ENCODE assay signal across 11 cellular contexts in genomic region chr17:28675980-28676379, GRCh38. TPM values are rescaled to one million over a fixed set of nuclear protein-coding genes. Genes with fewer than 3 reads are reported as not detected.
DNase-seq lines count a peak whose midpoint lies in the region; ATAC-seq and TF ChIP-seq lines count a peak whose summit lies in the region.
"Had no signal": no experiment of that assay in that cellular context is flagged by ENCODE, and none has a peak within 500 bp of the region (broad histone marks: within the 10 kb centered on the region; RNA-seq: fewer than 3 reads in every experiment).

No MANE protein-coding gene starts in this region.

- no peak overlapping the region for H3K14ac ChIP-seq in H9 (ENCODE audit: insufficient read depth, low read length)

- no peak overlapping the region for H2BK12ac ChIP-seq in H9 (ENCODE audit: insufficient read length, low read depth, low read length)

- H3K4me2 ChIP-seq in H9 (ENCODE audit: insufficient read depth, insufficient read length, low read length) (no peak overlapping the region), smooth muscle cell (no peak overlapping the region)

- H3F3A ChIP-seq in smooth muscle cell (ENCODE audit: low read depth): no peaks in the 10 kb centered on the region

- H2BK5ac ChIP-seq in H9 (ENCODE audit: insufficient read length, low read length): no peak overlapping the region

- no peak overlapping the region for H2BK20ac ChIP-seq in H9 (ENCODE audit: low read depth, low read length, poor library complexity, severe bottlenecking)

- H3K56ac ChIP-seq in H9 (ENCODE audit: insufficient read length, low read depth, low read length): no peak overlapping the region

- no peak overlapping the region for H4K8ac ChIP-seq in H9 (replicated peaks; ENCODE audit: insufficient read length, low read depth, low read length)

- no peaks in the 10 kb centered on the region for H3K9me3 Mint-ChIP-seq in CD8-positive, alpha-beta T cell
- H3K9me3 Mint-ChIP-seq in H9: no peaks in the 10 kb centered on the region
- H3K9me3 Mint-ChIP-seq: stimulated activated memory B cell treated with anti-CD40 and anti-IgM and Interleukin-4, amounts not matched to agents 10 μg/mL and 1 μg/mL and 100 μg/mL, for 72 hours had no signal

- no peak overlapping the region for H4K5ac ChIP-seq in H9 (ENCODE audit: insufficient read length, low read depth, low read length)

- CTCF ChIA-PET in CD8-positive, alpha-beta T cell (lab: Charles Lee): interaction anchor here (0.8 to 2.2 kb wide), 7 partner anchors 11 to 289 kb away, joined by 3 to 11 read pairs (median 4); partner anchors contain the start of gene BLTP2

- no peak overlapping the region for H3K27ac Mint-ChIP-seq in CD8-positive, alpha-beta T cell
- H3K27ac Mint-ChIP-seq in H9: no peak overlapping the region; a peak in 1 of 7 replicates
- H3K27ac Mint-ChIP-seq: stimulated activated memory B cell treated with anti-CD40 and anti-IgM and Interleukin-4, amounts not matched to agents 10 μg/mL and 1 μg/mL and 100 μg/mL, for 72 hours had no signal

- no peak overlapping the region for H3K4ac ChIP-seq in H9 (ENCODE audit: low read depth, low read length)

- ATAC-seq in CD8-positive, alpha-beta T cell: peak; percentile 59
- ATAC-seq in RWPE2 (ENCODE audit: low read depth): peak; percentile 71
- ATAC-seq in GM18502 (IDR thresholded peaks at IDR 0.05; ENCODE audit: poor library complexity, unreplicated experiment): no peak
- ATAC-seq: stimulated activated memory B cell treated with anti-CD40 and anti-IgM and Interleukin-4, amounts not matched to agents 10 μg/mL and 1 μg/mL and 100 μg/mL, for 72 hours had no signal

- H2AFZ ChIP-seq in H9 (ENCODE audit: low read length) (no peak overlapping the region), smooth muscle cell (ENCODE audit: low read depth) (no peak overlapping the region)

- H3K4me3 Mint-ChIP-seq in CD8-positive, alpha-beta T cell: no peak overlapping the region
- no peak overlapping the region for H3K4me3 Mint-ChIP-seq in H9
- H3K4me3 Mint-ChIP-seq: stimulated activated memory B cell treated with anti-CD40 and anti-IgM and Interleukin-4, amounts not matched to agents 10 μg/mL and 1 μg/mL and 100 μg/mL, for 72 hours had no signal

- no peak overlapping the region for H3K4me3 ChIP-seq in CD8-positive, alpha-beta T cell (ENCODE audit: low read depth, low read length)
- H3K4me3 ChIP-seq in RWPE2 (ENCODE audit: severe bottlenecking) (no peak overlapping the region), smooth muscle cell (no peak overlapping the region)

- no peak overlapping the region for H3K18ac ChIP-seq in H9 (ENCODE audit: insufficient read length, low read depth, low read length)

- no peak overlapping the region for H3K23ac ChIP-seq in H9 (ENCODE audit: insufficient read length, low read depth, low read length)

- no peaks in the 10 kb centered on the region for H3K4me1 ChIP-seq in CD8-positive, alpha-beta T cell (ENCODE audit: insufficient read depth, low read length)
- no peaks in the 10 kb centered on the region for H3K4me1 ChIP-seq in H9 (ENCODE audit: insufficient read depth, low read length)
- no peaks in the 10 kb centered on the region for H3K4me1 ChIP-seq in RWPE2 (ENCODE audit: insufficient read depth, poor library complexity, severe bottlenecking)
- H3K4me1 ChIP-seq in smooth muscle cell (ENCODE audit: low read depth): no peaks in the 10 kb centered on the region

- POLR2A ChIA-PET in CD8-positive, alpha-beta T cell (lab: Charles Lee): interaction anchor here (1.3 kb wide), 1 partner anchor 35 kb away, joined by 3 read pairs; no protein-coding TSS in a partner anchor

- no peak overlapping the region for H3K9ac ChIP-seq in H9 (ENCODE audit: extremely low read depth, insufficient read length, low read length)
- no peak overlapping the region for H3K9ac ChIP-seq in smooth muscle cell (ENCODE audit: low read depth)

- H3K4me1 Mint-ChIP-seq in CD8-positive, alpha-beta T cell (ENCODE audit: low read depth): peaks cover 3% of the 10 kb centered on the region
- H3K4me1 Mint-ChIP-seq in H9: no peaks in the 10 kb centered on the region
- H3K4me1 Mint-ChIP-seq: stimulated activated memory B cell treated with anti-CD40 and anti-IgM and Interleukin-4, amounts not matched to agents 10 μg/mL and 1 μg/mL and 100 μg/mL, for 72 hours had no signal

- H4K20me1 ChIP-seq in H9 (ENCODE audit: control insufficient read depth, insufficient read depth, insufficient read length) (no peaks in the 10 kb centered on the region), smooth muscle cell (ENCODE audit: low read depth) (peaks cover 17% of the 10 kb centered on the region)

- H2BK15ac ChIP-seq in H9 (ENCODE audit: low read depth, low read length): no peak overlapping the region

- H3K23me2 ChIP-seq in H9 (ENCODE audit: insufficient read length, low read depth, low read length, poor library complexity, severe bottlenecking): no peaks in the 10 kb centered on the region

- H3K9me3 ChIP-seq in CD8-positive, alpha-beta T cell (ENCODE audit: low read length): no peaks in the 10 kb centered on the region
- H3K9me3 ChIP-seq in H9 (ENCODE audit: control insufficient read depth, low read depth, low read length): no peaks in the 10 kb centered on the region
- H3K9me3 ChIP-seq in RWPE2 (ENCODE audit: severe bottlenecking): no peaks in the 10 kb centered on the region
- no peaks in the 10 kb centered on the region for H3K9me3 ChIP-seq in smooth muscle cell (replicated peaks; ENCODE audit: low read depth)

- H3T11ph ChIP-seq in H9 (ENCODE audit: low read length): no peak overlapping the region

- peaks cover 85% of the 10 kb centered on the region for H3K36me3 Mint-ChIP-seq in CD8-positive, alpha-beta T cell
- H3K36me3 Mint-ChIP-seq in H9 (ENCODE audit: insufficient read depth in 1 of 3, low read depth in 3 of 3): peaks cover 53 to 94% (median 85%) of the 10 kb centered on the region in 3 experiments; a peak in 6 of 7 replicates

- H2AK5ac ChIP-seq in H9 (ENCODE audit: insufficient read length, low read length): no peak overlapping the region

- H3K79me1 ChIP-seq in H9 (ENCODE audit: insufficient read depth, low read depth, low read length, poor library complexity, severe bottlenecking): no peaks in the 10 kb centered on the region

- H3K79me2 ChIP-seq in H9 (ENCODE audit: insufficient read depth, low read length): no peaks in the 10 kb centered on the region
- peaks cover 11% of the 10 kb centered on the region for H3K79me2 ChIP-seq in smooth muscle cell (ENCODE audit: low read depth)

- H3K36me3 ChIP-seq in CD8-positive, alpha-beta T cell (ENCODE audit: insufficient read depth, low read length): peaks cover 77% of the 10 kb centered on the region
- H3K36me3 ChIP-seq in RWPE2 (ENCODE audit: low read depth) (peaks cover 97% of the 10 kb centered on the region), smooth muscle cell (ENCODE audit: low read depth) (peaks cover 55% of the 10 kb centered on the region)

- no peak overlapping the region for H4K91ac ChIP-seq in H9 (ENCODE audit: insufficient read length, low read depth, low read length)

- no peak for DNase-seq in CD8-positive, alpha-beta T cell
- DNase-seq in H9 (no peak), RWPE2 (ENCODE audit: low spot score) (no peak), iPS-NIHi7 (ENCODE audit: extremely low spot score) (peak; percentile 44), posterior cingulate gyrus (no peak), DMS114 treated with DMSO at 0.1 percent for 48 hours (lab: John Stamatoyannopoulos, UW; ENCODE audit: unreplicated experiment) (no peak), smooth muscle cell (lab: John Stamatoyannopoulos, UW; ENCODE audit: unreplicated experiment) (no peak)
- DNase-seq: activated CD4-positive, alpha-beta T cell treated with anti-CD3 and anti-CD28 coated beads, Interleukin-2, amount 50 U/mL, for 1 hour; NCI-H2081 had no signal

- H3K27me3 Mint-ChIP-seq in CD8-positive, alpha-beta T cell (ENCODE audit: low read depth): no peaks in the 10 kb centered on the region
- no peaks in the 10 kb centered on the region for H3K27me3 Mint-ChIP-seq in H9 (ENCODE audit: low read depth)
- H3K27me3 Mint-ChIP-seq: stimulated activated memory B cell treated with anti-CD40 and anti-IgM and Interleukin-4, amounts not matched to agents 10 μg/mL and 1 μg/mL and 100 μg/mL, for 72 hours had no signal

- H2BK120ac ChIP-seq in H9 (ENCODE audit: low read depth, low read length, poor library complexity, severe bottlenecking): no peak overlapping the region

- no peaks in the 10 kb centered on the region for H3K27me3 ChIP-seq in CD8-positive, alpha-beta T cell (ENCODE audit: insufficient read depth, low read length)
- H3K27me3 ChIP-seq in H9 (ENCODE audit: insufficient read depth, low read length): no peaks in the 10 kb centered on the region
- H3K27me3 ChIP-seq in RWPE2 (ENCODE audit: insufficient read depth, poor library complexity, severe bottlenecking): no peaks in the 10 kb centered on the region
- H3K27me3 ChIP-seq in smooth muscle cell (ENCODE audit: low read depth): no peaks in the 10 kb centered on the region

- intact Hi-C loops in CD8-positive, alpha-beta T cell (cut with DNase I, micrococcal nuclease): loop anchor here in 1 of 2 experiments (1.0 kb wide), 1 partner anchor 29 kb away; no protein-coding TSS in a partner anchor
- intact Hi-C loops in posterior cingulate gyrus (cut with DNase I): no loop called here

- whole genome bisulfite sequencing in H9 (ENCODE audit: extremely low coverage, insufficient read length, low lambda C conversion rate): no CpG with 5 or more reads among the region's 7 CpGs
- 97% methylated on average over 7 of the region's 7 CpGs for whole genome bisulfite sequencing in smooth muscle cell (ENCODE audit: low lambda C conversion rate)

- no peak for TF ChIP-seq CTCF in CD8-positive, alpha-beta T cell (IDR thresholded peaks at IDR 0.05)
- TF ChIP-seq CTCF in H9 (conservative IDR thresholded peaks at IDR 0.05) (peak; percentile 55), RWPE2 (IDR thresholded peaks at IDR 0.05; ENCODE audit: poor library complexity, severe bottlenecking) (peak; percentile 76), smooth muscle cell (IDR thresholded peaks at IDR 0.05; ENCODE audit: borderline replicate concordance, insufficient read depth, poor library complexity, severe bottlenecking) (no peak)

- no peak overlapping the region for H3K27ac ChIP-seq in CD8-positive, alpha-beta T cell (ENCODE audit: low read depth, low read length)
- H3K27ac ChIP-seq in H9 (ENCODE audit: insufficient read length, low read depth, low read length) (no peak overlapping the region), RWPE2 (ENCODE audit: poor library complexity, severe bottlenecking) (no peak overlapping the region), smooth muscle cell (ENCODE audit: low read depth) (no peak overlapping the region)

RNA-seq across cellular contexts. Expression of gene SUPT6H, which starts 14.0 kb away (rescaled TPM):
- total RNA-seq in CD8-positive, alpha-beta T cell: 100 to 1,000 TPM; 163 to 169 TPM
- 78.5 and 85.8 TPM in 2 replicates for total RNA-seq in H9 (2021)
- 48.5 and 64.0 TPM in 2 replicates for total RNA-seq in smooth muscle cell
- 22.4 and 26.1 TPM in 2 replicates for polyA plus RNA-seq in smooth muscle cell

RNA-seq across cellular contexts. Expression of gene SDF2, which starts 14.3 kb away (rescaled TPM):
- total RNA-seq in CD8-positive, alpha-beta T cell: 10 to 100 TPM; 30.4 to 38.3 TPM
- 40.2 TPM in 2 replicates for total RNA-seq in H9 (2021)
- total RNA-seq in smooth muscle cell: 78.8 and 88.6 TPM in 2 replicates
- polyA plus RNA-seq in smooth muscle cell: 87.9 and 96.5 TPM in 2 replicates

RNA-seq across cellular contexts. Expression of gene BLTP2, which starts 31.0 kb away (rescaled TPM):
- total RNA-seq in CD8-positive, alpha-beta T cell: 100 to 1,000 TPM; 136 to 148 TPM
- total RNA-seq in H9 (2021): 137 and 142 TPM in 2 replicates
- total RNA-seq in smooth muscle cell: 63.5 and 93.3 TPM in 2 replicates
- 35.1 and 37.1 TPM in 2 replicates for polyA plus RNA-seq in smooth muscle cell

RNA-seq across cellular contexts. Expression of gene PROCA1, which starts 35.7 kb away (rescaled TPM):
- 1 to 10 TPM; 2.0 to 2.8 TPM for total RNA-seq in CD8-positive, alpha-beta T cell
- 14.2 and 15.0 TPM in 2 replicates for total RNA-seq in H9 (2021)
- 1.9 and 3.0 TPM in 2 replicates for total RNA-seq in smooth muscle cell
- polyA plus RNA-seq in smooth muscle cell: 1.8 and 3.0 TPM in 2 replicates

RNA-seq across cellular contexts. Expression of gene RAB34, which starts 41.7 kb away (rescaled TPM):
- 10 to 100 TPM; 13.9 to 14.1 TPM for total RNA-seq in CD8-positive, alpha-beta T cell
- total RNA-seq in H9 (2021) (189 and 190 TPM in 2 replicates), smooth muscle cell (141 and 208 TPM in 2 replicates)
- polyA plus RNA-seq in smooth muscle cell: 256 and 289 TPM in 2 replicates

Comparison
In these comparisons a context has a peak if more than half of its experiments do, and no peak if none do; other contexts are left out.
1. CTCF ChIP-seq: peak in H9 (single experiment) and RWPE2 (single experiment); none in CD8-positive, alpha-beta T cell (single experiment) and smooth muscle cell (single experiment).